1 cellular context compared by ENCODE assay signal in the genomic region with DNA sequence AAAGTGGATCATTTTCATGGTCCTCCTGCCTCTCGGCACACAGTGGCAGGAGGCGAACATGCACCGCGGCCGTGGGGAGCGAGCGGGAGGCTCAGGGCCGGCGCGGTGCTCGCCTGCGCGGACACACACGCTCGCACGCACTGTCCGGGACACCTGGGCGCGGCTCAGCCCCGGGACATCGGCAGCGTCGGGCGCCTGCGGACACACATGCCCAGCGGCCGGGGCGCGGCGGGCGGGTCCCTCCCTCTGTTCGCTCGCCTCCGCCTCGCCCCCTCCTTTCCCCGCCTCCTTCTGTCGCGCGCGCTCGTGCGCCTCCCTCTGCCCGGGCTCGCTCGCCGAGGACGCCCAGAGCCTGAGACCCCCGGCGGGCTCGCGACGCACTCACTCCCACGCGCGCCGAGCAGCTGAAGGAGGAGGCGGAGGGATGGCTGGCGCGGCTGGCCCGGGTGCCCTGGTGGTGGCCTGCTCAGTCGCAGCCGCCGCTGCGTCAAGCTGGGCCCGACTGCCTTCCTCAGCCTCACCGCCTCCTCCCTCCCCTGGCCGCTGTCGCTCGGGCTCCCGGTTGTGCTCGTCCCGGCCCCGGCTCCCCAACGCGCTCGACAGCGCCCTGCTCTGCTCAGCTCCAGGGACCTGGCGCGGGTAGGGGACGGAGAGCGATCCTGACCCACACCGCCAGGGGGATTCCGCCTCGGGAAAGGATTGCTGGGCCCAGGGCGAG.
A peak's percentile ranks its signal among the peaks of the same experiment; 100 is the strongest.
TF ChIP-seq lines count a peak whose summit lies in the region.

A gene (minus strand): TSS at position 230 of the 718 bp plus-strand sequence. CDS start 170 bp downstream, at position 60.

TF ChIP-seq in HCT116, 20 proteins besides CTCF, POLR2A, EP300 and RAD21 (continued from another document):
- TF ChIP-seq, protein P1, sequence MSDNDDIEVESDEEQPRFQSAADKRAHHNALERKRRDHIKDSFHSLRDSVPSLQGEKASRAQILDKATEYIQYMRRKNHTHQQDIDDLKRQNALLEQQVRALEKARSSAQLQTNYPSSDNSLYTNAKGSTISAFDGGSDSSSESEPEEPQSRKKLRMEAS (IDR thresholded peaks at IDR 0.05), result peak; percentile 83
- TF ChIP-seq CBX3 (IDR thresholded peaks at IDR 0.05; ENCODE audit: low read depth) (peak; percentile 40; the same call in 1 of the 2 replicates), EGR1 (IDR thresholded peaks at IDR 0.05; ENCODE audit: low read depth) (peak; percentile 47; the same call in 1 of the 2 replicates), ELF1 (IDR thresholded peaks at IDR 0.05; ENCODE audit: borderline replicate concordance, low read depth) (no peak)
